In genomic region chr9:36597412-36598178, GRCh38 we compare ENCODE assay signal across 8 cellular contexts. TPM values are rescaled to one million over a fixed set of nuclear protein-coding genes. Genes with fewer than 3 reads are reported as not detected.
DNase-seq lines count a peak whose midpoint lies in the region; ATAC-seq lines count a peak whose summit lies in the region.

No MANE protein-coding gene starts in this region.

- no peaks in the 10 kb centered on the region for H4K20me1 ChIP-seq in Karpas-422 (ENCODE audit: insufficient read depth, low read depth, low read length)

- peaks cover 12% of the 10 kb centered on the region for H3K4me1 ChIP-seq in Karpas-422 (ENCODE audit: low read length)

- ATAC-seq in activated naive CD4-positive, alpha-beta T cell treated with anti-CD3 and anti-CD28 coated beads, Interleukin-2, amount 50 U/mL, for 72 hours: no peak
- ATAC-seq in HG02884 (IDR thresholded peaks at IDR 0.05; ENCODE audit: unreplicated experiment): no peak

- H3K79me2 ChIP-seq in Karpas-422 (ENCODE audit: low read length): peaks cover 38% of the 10 kb centered on the region

- H3K27ac ChIP-seq in Karpas-422 (ENCODE audit: low read length): no peak overlapping the region

- H3K4me2 ChIP-seq in Karpas-422 (ENCODE audit: low read depth, low read length, poor library complexity, severe bottlenecking): no peak overlapping the region

- no peaks in the 10 kb centered on the region for H3K27me3 ChIP-seq in Karpas-422 (ENCODE audit: low read length)

- no peaks in the 10 kb centered on the region for H3K9me2 ChIP-seq in Karpas-422 (replicated peaks; ENCODE audit: insufficient read depth, low read length)

- in situ Hi-C loops in T47D (cut with HindIII; ENCODE audit: low pct_unique_long_range_greater_than_20kb, low sequenced_read_pairs): no loop called here

- no peak overlapping the region for H2AFZ ChIP-seq in Karpas-422 (ENCODE audit: low read length)

- H3K9ac ChIP-seq in Karpas-422 (ENCODE audit: low read length): no peak overlapping the region

- H3K27ac Mint-ChIP-seq in activated naive CD4-positive, alpha-beta T cell treated with anti-CD3 and anti-CD28 coated beads, Interleukin-2, amount 50 U/mL, for 72 hours: no peak overlapping the region

- peaks cover 6 to 26% of the 10 kb centered on the region in 2 donors for H3K36me3 Mint-ChIP-seq in activated naive CD4-positive, alpha-beta T cell treated with anti-CD3 and anti-CD28 coated beads, Interleukin-2, amount 50 U/mL, for 72 hours

- H3K9me3 Mint-ChIP-seq in activated naive CD4-positive, alpha-beta T cell treated with anti-CD3 and anti-CD28 coated beads, Interleukin-2, amount 50 U/mL, for 72 hours: no peaks in the 10 kb centered on the region

- H3K4me3 ChIP-seq in Karpas-422 (ENCODE audit: low read length): no peak overlapping the region

- DNase-seq in DMS 273 (lab: John Stamatoyannopoulos, UW; ENCODE audit: unreplicated experiment) (peak; percentile 47), DMS 273 treated with DMSO at 0.1 percent for 48 hours (lab: John Stamatoyannopoulos, UW) (no peak), Karpas-422 (peak; percentile 71), T47D (ENCODE audit: low read depth in 1 of 2, low spot score in 1 of 2) (peak; percentile 34 to 61), myocyte (ENCODE audit: low read depth) (peak; percentile 64)
- DNase-seq in activated naive CD4-positive, alpha-beta T cell treated with anti-CD3 and anti-CD28 coated beads, Interleukin-2, amount 50 U/mL, for 72 hours (ENCODE audit: low spot score in 2 of 2): no peak
- DNase-seq in stimulated activated CD4-positive, alpha-beta T cell treated with anti-CD3 and anti-CD28 coated beads, Interleukin-4, amount 100 ng/mL, for 1 hour: no peak

- no peaks in the 10 kb centered on the region for H3K9me3 ChIP-seq in Karpas-422 (ENCODE audit: low read length)

- H3K36me3 ChIP-seq in Karpas-422 (ENCODE audit: insufficient read depth, low read length): peaks cover 56% of the 10 kb centered on the region

RNA-seq across cellular contexts. Expression of gene MELK, which starts 24.9 kb away (rescaled TPM):
- 16.0 and 22.2 TPM in 2 replicates for total RNA-seq in Karpas-422 (2014; rRNA removed; shearing (Covaris generic); ENCODE audit: low replicate concordance)
- 2.9 and 3.1 TPM in 2 replicates for total RNA-seq in myocyte
- polyA plus RNA-seq in myocyte (2012): 1.9 TPM
- total RNA-seq in activated naive CD4-positive, alpha-beta T cell treated with anti-CD3 and anti-CD28 coated beads, Interleukin-2, amount 50 U/mL, for 72 hours: 10 to 100 TPM; 55.1 to 57.1 TPM

Comparison
In these comparisons a context has a peak if more than half of its experiments do, and no peak if none do; other contexts are left out.
1. DNase-seq: peak in DMS 273 (single experiment), Karpas-422 (single experiment), T47D (2 of 2) and myocyte (single experiment); none in DMS 273 treated with DMSO at 0.1 percent for 48 hours (single experiment), activated naive CD4-positive, alpha-beta T cell treated with anti-CD3 and anti-CD28 coated beads, Interleukin-2, amount 50 U/mL, for 72 hours (0 of 2) and stimulated activated CD4-positive, alpha-beta T cell treated with anti-CD3 and anti-CD28 coated beads, Interleukin-4, amount 100 ng/mL, for 1 hour (single experiment).